In genomic region chr5:156920042-156920860, GRCh38 we compare ENCODE assay signal across 9 cellular contexts. TPM values are rescaled to one million over a fixed set of nuclear protein-coding genes. Genes with fewer than 3 reads are reported as not detected.
A peak's percentile ranks its signal among the peaks of the same experiment; 100 is the strongest.
DNase-seq lines count a peak whose midpoint lies in the region; ATAC-seq, FAIRE-seq and TF ChIP-seq lines count a peak whose summit lies in the region.
"Had no signal": no experiment of that assay in that cellular context is flagged by ENCODE, and none has a peak within 500 bp of the region (broad histone marks: within the 10 kb centered on the region; RNA-seq: fewer than 3 reads in every experiment).

No MANE protein-coding gene starts in this region.

- H3K4me3 ChIP-seq in small intestine (ENCODE audit: low read depth in 1 of 2, low read length in 2 of 2) (no peak overlapping the region), breast epithelium (no peak overlapping the region)

- TF ChIP-seq POLR2A in breast epithelium (IDR thresholded peaks at IDR 0.05) = no peak

- no peaks in the 10 kb centered on the region for H3K27me3 ChIP-seq in small intestine (ENCODE audit: control insufficient read depth in 2 of 2, insufficient read depth in 2 of 2, low read length in 2 of 2)
- no peaks in the 10 kb centered on the region for H3K27me3 ChIP-seq in breast epithelium

- 62 to 70% (median 69%) methylated on average over 7 of the region's 7 CpGs for whole genome bisulfite sequencing in small intestine, 3 donors

- H3K9me3 ChIP-seq in small intestine (ENCODE audit: control insufficient read depth, low read depth) (no peaks in the 10 kb centered on the region), breast epithelium (no peaks in the 10 kb centered on the region)

- H3K27ac ChIP-seq in small intestine (ENCODE audit: low read depth in 1 of 2, low read length in 1 of 2) = peak overlapping the region in 1 of 2 donors; percentile 54
- H3K27ac ChIP-seq in breast epithelium = no peak overlapping the region

- FAIRE-seq in small intestine (lab: Jason Lieb, UNC) = no peak
- FAIRE-seq: A204.1 had no signal

- DNase-seq in NCI-H526 (lab: John Stamatoyannopoulos, UW) (peak; percentile 2 to 38), NCI-H526 treated with DMSO at 0.1 percent for 48 hours (lab: John Stamatoyannopoulos, UW) (no peak), small intestine (no peak), NCI-H510A treated with DMSO at 0.1 percent for 48 hours (lab: John Stamatoyannopoulos, UW) (no peak), breast epithelium (ENCODE audit: low spot score in 2 of 2) (no peak)
- peak; percentile 84 to 85 for DNase-seq in activated T-cell treated with anti-CD3 and anti-CD28 coated beads, Interleukin-2, amount 50 U/mL, for 48 hours
- DNase-seq in stimulated activated CD8-positive, alpha-beta memory T cell treated with anti-CD3 and anti-CD28 coated beads, Interleukin-12 subunit alpha, Interleukin-12 subunit beta, amount 100 ng/mL, for 24 hours (ENCODE audit: extremely low read depth) = peak; percentile 41

- intact Hi-C loops in breast epithelium (cut with DNase I; ENCODE audit: low total_unique reads) = no loop called here

- ATAC-seq in HG03159 (IDR thresholded peaks at IDR 0.05; ENCODE audit: unreplicated experiment) = peak; percentile 57

- H3K4me1 ChIP-seq in small intestine (ENCODE audit: control insufficient read depth in 2 of 2, insufficient read depth in 1 of 2, low read depth in 1 of 2, low read length in 1 of 2) = no peaks in the 10 kb centered on the region
- no peaks in the 10 kb centered on the region for H3K4me1 ChIP-seq in breast epithelium

- no peak for TF ChIP-seq CTCF in breast epithelium (IDR thresholded peaks at IDR 0.05)

- H3K36me3 ChIP-seq in small intestine (ENCODE audit: control insufficient read depth in 2 of 2, insufficient read depth in 2 of 2, low read length in 2 of 2) (no peaks in the 10 kb centered on the region), breast epithelium (no peaks in the 10 kb centered on the region)

RNA-seq across cellular contexts. Expression of gene TIMD4, which starts 42.8 kb away (rescaled TPM):
- polyA plus RNA-seq in small intestine = under 1 TPM in 1 of 3 donors, not detected in 2; 0.51 TPM
- 1 to 10 TPM in 1 of 3 donors, under 1 TPM in 1, not detected in 1; 0.88 to 2.4 TPM for total RNA-seq in breast epithelium

Comparison
In these comparisons a context has a peak if more than half of its experiments do, and no peak if none do; other contexts are left out.
1. DNase-seq: peak in NCI-H526 (2 of 2), activated T-cell treated with anti-CD3 and anti-CD28 coated beads, Interleukin-2, amount 50 U/mL, for 48 hours (2 of 2) and stimulated activated CD8-positive, alpha-beta memory T cell treated with anti-CD3 and anti-CD28 coated beads, Interleukin-12 subunit alpha, Interleukin-12 subunit beta, amount 100 ng/mL, for 24 hours (single experiment); none in NCI-H526 treated with DMSO at 0.1 percent for 48 hours (single experiment), small intestine (single experiment), NCI-H510A treated with DMSO at 0.1 percent for 48 hours (single experiment) and breast epithelium (0 of 2).